In the genomic region with DNA sequence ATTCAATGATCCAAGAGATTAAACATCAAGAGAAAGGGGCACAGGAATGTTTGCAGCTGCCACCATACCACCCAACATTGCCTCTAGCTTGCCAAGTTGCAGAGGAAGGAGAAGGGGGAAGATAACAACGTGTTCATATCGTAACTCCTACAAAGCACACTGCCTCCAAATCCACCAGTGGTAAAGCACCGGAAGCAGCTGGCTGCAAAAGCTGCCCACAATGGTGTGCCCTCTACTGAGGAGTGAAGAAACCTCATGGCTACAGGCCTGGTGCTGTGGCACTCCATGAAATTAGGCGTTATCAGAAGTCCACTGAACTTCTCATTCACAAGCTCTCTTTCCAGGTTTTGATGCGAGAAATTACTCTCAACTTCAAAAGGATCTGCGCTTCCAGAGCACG, we compare ENCODE assay signal across 26 cellular contexts.
A peak's percentile ranks its signal among the peaks of the same experiment; 100 is the strongest.
DNase-seq lines count a peak whose midpoint lies in the region; ATAC-seq lines count a peak whose summit lies in the region.
"Had no signal": no experiment of that assay in that cellular context is flagged by ENCODE, and none has a peak within 500 bp of the region (broad histone marks: within the 10 kb centered on the region; RNA-seq: fewer than 3 reads in every experiment).

No MANE protein-coding gene starts in this region.

- DNase-seq in GDM1 (lab: John Stamatoyannopoulos, UW) = peak; percentile 75
- peak; percentile 7 for DNase-seq in RPMI8226
- DNase-seq in immature natural killer cell = peak; percentile 13 to 45 (median 21)
- DNase-seq in GM19238 (ENCODE audit: insufficient read length, low spot score) = no peak
- no peak for DNase-seq in activated CD4-positive, alpha-beta T cell treated with anti-CD3 and anti-CD28 coated beads for 48 hours
- no peak for DNase-seq in COLO829 (ENCODE audit: low spot score)
- no peak for DNase-seq in G401 (ENCODE audit: low spot score)
- DNase-seq: activated CD8-positive, alpha-beta memory T cell treated with anti-CD3 and anti-CD28 coated beads for 24 hours; activated T-cell treated with anti-CD3 and anti-CD28 coated beads, Interleukin-2, amount 50 U/mL, for 48 hours; central memory CD4-positive, alpha-beta T cell; DMS153; dorsolateral prefrontal cortex; IMR-90; NCI-H1092; NCI-H1930; ovary; PC-9; spleen; stimulated activated CD4-positive, alpha-beta T cell treated with anti-CD3 and anti-CD28 coated beads, Interleukin-4, amount 100 ng/mL, for 1 hour; stimulated activated naive CD4-positive, alpha-beta T cell treated with Interleukin-2 at 50 U/mL for 16 hours; thyroid gland had no signal

- no peaks in the 10 kb centered on the region for H3K9me3 Mint-ChIP-seq in immature natural killer cell
- H3K9me3 Mint-ChIP-seq: activated naive CD4-positive, alpha-beta T cell treated with anti-CD3 and anti-CD28 coated beads, Interleukin-2, amount 50 U/mL, for 24 hours; nephron had no signal

- H3K27me3 Mint-ChIP-seq in immature natural killer cell (ENCODE audit: low read depth in 3 of 3) = peaks cover 0 to 6% (median 2%) of the 10 kb centered on the region in 3 donors
- H3K27me3 Mint-ChIP-seq: activated naive CD4-positive, alpha-beta T cell treated with anti-CD3 and anti-CD28 coated beads, Interleukin-2, amount 50 U/mL, for 24 hours; CD4-positive, CD25-positive, alpha-beta regulatory T cell had no signal

- no peaks in the 10 kb centered on the region for H3K36me3 Mint-ChIP-seq in immature natural killer cell
- H3K36me3 Mint-ChIP-seq: CD4-positive, CD25-positive, alpha-beta regulatory T cell had no signal

- in situ Hi-C loops in G401 (cut with HindIII; ENCODE audit: low sequenced_read_pairs) = no loop called here

- H3K27ac Mint-ChIP-seq in immature natural killer cell = no peak overlapping the region
- H3K27ac Mint-ChIP-seq: CD4-positive, CD25-positive, alpha-beta regulatory T cell; nephron had no signal

- peak overlapping the region in 1 of 5 donors; percentile 59 for H3K4me3 Mint-ChIP-seq in immature natural killer cell
- H3K4me3 Mint-ChIP-seq: activated naive CD4-positive, alpha-beta T cell treated with anti-CD3 and anti-CD28 coated beads, Interleukin-2, amount 50 U/mL, for 24 hours; nephron had no signal

- peak; percentile 46 for ATAC-seq in GM21576 (IDR thresholded peaks at IDR 0.05; ENCODE audit: unreplicated experiment)
- ATAC-seq: left lobe of liver had no signal

- peaks cover 11 to 14% of the 10 kb centered on the region in 2 donors for H3K4me1 Mint-ChIP-seq in immature natural killer cell
- H3K4me1 Mint-ChIP-seq: nephron had no signal

Comparison
In these comparisons a context has a peak if more than half of its experiments do, and no peak if none do; other contexts are left out.
1. DNase-seq: peak in GDM1 (single experiment), RPMI8226 (single experiment) and immature natural killer cell (3 of 3); none in GM19238 (single experiment), activated CD4-positive, alpha-beta T cell treated with anti-CD3 and anti-CD28 coated beads for 48 hours (single experiment), COLO829 (single experiment) and G401 (single experiment).